In the genomic region with DNA sequence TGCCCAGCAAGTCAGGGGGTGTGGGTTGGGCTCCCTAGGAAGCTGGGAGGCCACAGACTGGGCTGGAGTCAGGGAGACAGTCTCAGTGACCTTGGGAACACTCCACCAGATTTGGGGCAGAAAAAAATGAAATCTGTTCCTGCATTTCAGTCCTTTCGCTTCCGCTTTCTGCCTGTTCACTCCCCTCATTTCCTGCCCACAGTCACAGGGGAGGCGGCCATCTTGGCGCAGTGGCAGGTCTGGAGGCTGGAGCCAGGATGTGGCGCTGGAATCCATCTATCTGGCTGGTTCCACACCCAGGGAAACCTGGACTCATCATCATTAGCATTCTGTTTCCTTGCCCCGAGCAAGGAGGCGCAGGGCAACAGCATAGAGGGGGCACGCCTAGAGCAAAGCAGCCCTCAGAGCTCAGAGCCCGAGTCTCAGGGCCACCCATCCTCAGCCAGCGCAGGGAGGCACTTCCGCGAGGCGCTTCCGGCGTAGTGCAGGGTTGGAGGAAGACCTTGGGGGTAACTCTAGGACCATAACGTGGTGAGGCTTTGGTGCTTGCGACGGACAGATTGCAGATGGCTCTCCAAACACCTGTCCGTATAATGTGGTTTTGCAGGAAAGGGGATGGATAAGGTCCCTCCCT, we compare ENCODE assay signal across 23 cellular contexts.
DNase-seq lines count a peak whose midpoint lies in the region; ATAC-seq lines count a peak whose summit lies in the region.
"Had no signal": no experiment of that assay in that cellular context is flagged by ENCODE, and none has a peak within 500 bp of the region (broad histone marks: within the 10 kb centered on the region; RNA-seq: fewer than 3 reads in every experiment).

No MANE protein-coding gene starts in this region.

- DNase-seq in SKM-1 treated with dmso at 0.1 percent for 144 hours (lab: John Stamatoyannopoulos, UW; ENCODE audit: unreplicated experiment) (peak; percentile 8), SKM-1 (lab: John Stamatoyannopoulos, UW; ENCODE audit: unreplicated experiment) (no peak), Karpas-422 (peak; percentile 16), SK-N-DZ (ENCODE audit: low spot score) (peak; percentile 38), naive B cell (peak; percentile 28), kidney tubule cell (ENCODE audit: low spot score) (no peak), nucleus accumbens (lab: John Stamatoyannopoulos, UW) (no peak)
- DNase-seq: activated CD4-positive, CD25-positive, alpha-beta regulatory T cell; activated gamma-delta T cell; DMS 273 treated with DMSO at 0.1 percent for 48 hours; effector CD4-positive, alpha-beta T cell; GF-D8; IMR-90; NCI-H1092; NCI-H2029; spleen; stimulated activated CD4-positive, alpha-beta T cell treated with anti-CD3 and anti-CD28 coated beads, Interleukin-4, amount 100 ng/mL, for 4 hours; T-helper 2 cell had no signal

- H3K4me1 ChIP-seq in Karpas-422 (ENCODE audit: low read length), result peaks cover 19% of the 10 kb centered on the region

- H3K36me3 ChIP-seq in Karpas-422 (ENCODE audit: insufficient read depth, low read length), result no peaks in the 10 kb centered on the region
- H3K36me3 ChIP-seq: BLaER1, spleen had no signal

- ATAC-seq in naive B cell (ENCODE audit: low read depth in 2 of 2) (no peak), HG02798 (IDR thresholded peaks at IDR 0.05; ENCODE audit: poor library complexity, unreplicated experiment) (no peak)
- ATAC-seq: esophagus mucosa, left lobe of liver had no signal

- no peak overlapping the region for H3K4me2 ChIP-seq in Karpas-422 (ENCODE audit: low read depth, low read length, poor library complexity, severe bottlenecking)

- H3K27ac ChIP-seq in Karpas-422 (ENCODE audit: low read length), result no peak overlapping the region
- H3K27ac ChIP-seq: 22Rv1, BLaER1, spleen had no signal

- H3K4me1 Mint-ChIP-seq in naive B cell, result peaks cover 23 to 46% (median 41%) of the 10 kb centered on the region in 3 donors

- H3K9me3 Mint-ChIP-seq in naive B cell, result peaks cover 0 to 6% (median 1%) of the 10 kb centered on the region in 7 donors

- H3K27me3 ChIP-seq in Karpas-422 (ENCODE audit: low read length), result no peaks in the 10 kb centered on the region

- no peak overlapping the region for H3K4me3 ChIP-seq in Karpas-422 (ENCODE audit: low read length)
- H3K4me3 ChIP-seq: BLaER1, spleen had no signal

- H3K9me2 ChIP-seq in Karpas-422 (replicated peaks; ENCODE audit: insufficient read depth, low read length), result no peaks in the 10 kb centered on the region

- H2AFZ ChIP-seq in Karpas-422 (ENCODE audit: low read length), result no peak overlapping the region

- no peaks in the 10 kb centered on the region for H3K9me3 ChIP-seq in Karpas-422 (ENCODE audit: low read length)
- H3K9me3 ChIP-seq: BLaER1, spleen had no signal

- peak overlapping the region in 5 of 8 donors; percentile 15 to 68 (median 43) for H3K4me3 Mint-ChIP-seq in naive B cell

- peak overlapping the region in 5 of 6 donors; percentile 48 to 96 (median 77) for H3K27ac Mint-ChIP-seq in naive B cell

- H3K9ac ChIP-seq in Karpas-422 (ENCODE audit: low read length), result no peak overlapping the region
- H3K9ac ChIP-seq: BLaER1 had no signal

- peaks cover 36 to 39% (median 36%) of the 10 kb centered on the region in 3 donors for H3K27me3 Mint-ChIP-seq in naive B cell

- H4K20me1 ChIP-seq in Karpas-422 (ENCODE audit: insufficient read depth, low read depth, low read length), result no peaks in the 10 kb centered on the region
- H4K20me1 ChIP-seq: BLaER1 had no signal

- no peaks in the 10 kb centered on the region for H3K36me3 Mint-ChIP-seq in naive B cell

- no peaks in the 10 kb centered on the region for H3K79me2 ChIP-seq in Karpas-422 (ENCODE audit: low read length)

Comparison
In these comparisons a context has a peak if more than half of its experiments do, and no peak if none do; other contexts are left out.
1. DNase-seq: peak in SKM-1 treated with dmso at 0.1 percent for 144 hours (single experiment), Karpas-422 (single experiment), SK-N-DZ (single experiment) and naive B cell (single experiment); none in SKM-1 (single experiment), kidney tubule cell (single experiment) and nucleus accumbens (0 of 56).